Comparison of ENCODE assay signal across 1 cellular context in the genomic region with DNA sequence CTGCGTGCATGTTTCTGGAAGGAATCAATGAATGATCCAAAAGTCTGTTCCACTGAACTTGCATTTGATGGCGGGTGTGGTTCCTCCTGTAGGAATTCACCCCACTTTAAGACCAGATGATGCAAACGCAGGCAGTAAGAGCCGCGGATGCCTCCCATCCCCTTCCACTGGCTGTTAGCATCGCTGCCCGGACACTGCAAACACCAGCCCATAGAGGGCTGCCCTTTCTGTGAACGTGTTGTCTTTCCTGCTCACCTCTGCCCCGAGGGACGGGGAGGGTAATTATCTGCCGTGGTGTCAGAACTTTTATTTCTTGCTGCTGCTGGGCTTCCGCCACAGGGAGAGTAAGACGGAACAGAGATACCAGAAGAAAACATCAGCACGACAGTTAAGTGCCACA.
TF ChIP-seq lines count a peak whose summit lies in the region.

No MANE protein-coding gene starts in this region.

TF ChIP-seq in K562, 482 proteins besides CTCF, POLR2A, EP300 and RAD21 (continued from another document):
- TF ChIP-seq, protein P1, sequence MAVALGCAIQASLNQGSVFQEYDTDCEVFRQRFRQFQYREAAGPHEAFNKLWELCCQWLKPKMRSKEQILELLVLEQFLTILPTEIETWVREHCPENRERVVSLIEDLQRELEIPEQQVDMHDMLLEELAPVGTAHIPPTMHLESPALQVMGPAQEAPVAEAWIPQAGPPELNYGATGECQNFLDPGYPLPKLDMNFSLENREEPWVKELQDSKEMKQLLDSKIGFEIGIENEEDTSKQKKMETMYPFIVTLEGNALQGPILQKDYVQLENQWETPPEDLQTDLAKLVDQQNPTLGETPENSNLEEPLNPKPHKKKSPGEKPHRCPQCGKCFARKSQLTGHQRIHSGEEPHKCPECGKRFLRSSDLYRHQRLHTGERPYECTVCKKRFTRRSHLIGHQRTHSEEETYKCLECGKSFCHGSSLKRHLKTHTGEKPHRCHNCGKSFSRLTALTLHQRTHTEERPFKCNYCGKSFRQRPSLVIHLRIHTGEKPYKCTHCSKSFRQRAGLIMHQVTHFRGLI (CRISPR knock-in tag; IDR thresholded peaks at IDR 0.05): no peak
